ENCODE assay signal across 19 cellular contexts in genomic region chr14:71890541-71890940, GRCh38. TPM values are rescaled to one million over a fixed set of nuclear protein-coding genes. Genes with fewer than 3 reads are reported as not detected.
DNase-seq lines count a peak whose midpoint lies in the region; ATAC-seq and TF ChIP-seq lines count a peak whose summit lies in the region.
"Had no signal": no experiment of that assay in that cellular context is flagged by ENCODE, and none has a peak within 500 bp of the region (broad histone marks: within the 10 kb centered on the region; RNA-seq: fewer than 3 reads in every experiment).

No MANE protein-coding gene starts in this region.

- no peaks in the 10 kb centered on the region for H3K27me3 ChIP-seq in left lung
- H3K27me3 ChIP-seq: BLaER1 had no signal

- POLR2A ChIA-PET in activated CD8-positive, alpha-beta T cell treated with anti-CD3 and anti-CD28 coated beads for 36 hours (lab: Charles Lee), result no interaction called here
- POLR2A ChIA-PET in activated CD8-positive, alpha-beta T cell treated with anti-CD3 and anti-CD28 coated beads, Interleukin-2, amount 10 ng/mL, durations not matched to agents 7 days and 5 days (lab: Charles Lee), result no interaction called here

- no peak overlapping the region for H3K4me3 Mint-ChIP-seq in activated CD8-positive, alpha-beta T cell treated with anti-CD3 and anti-CD28 coated beads for 36 hours
- no peak overlapping the region for H3K4me3 Mint-ChIP-seq in activated CD8-positive, alpha-beta T cell treated with anti-CD3 and anti-CD28 coated beads, Interleukin-2, amount 10 ng/mL, durations not matched to agents 7 days and 5 days
- no peak overlapping the region for H3K4me3 Mint-ChIP-seq in T-helper 17 cell
- H3K4me3 Mint-ChIP-seq: CD8-positive, alpha-beta memory T cell had no signal

- TF ChIP-seq CTCF in activated CD8-positive, alpha-beta T cell treated with anti-CD3 and anti-CD28 coated beads for 36 hours (IDR thresholded peaks at IDR 0.05), result no peak
- TF ChIP-seq CTCF in retinal pigment epithelial cell (conservative IDR thresholded peaks at IDR 0.05; ENCODE audit: low read depth, low read length), result no peak
- TF ChIP-seq CTCF in left lung (IDR thresholded peaks at IDR 0.05), result no peak

- peaks cover 3% of the 10 kb centered on the region for H3K4me1 Mint-ChIP-seq in activated CD8-positive, alpha-beta T cell treated with anti-CD3 and anti-CD28 coated beads for 36 hours (ENCODE audit: low read depth)
- no peaks in the 10 kb centered on the region for H3K4me1 Mint-ChIP-seq in activated CD8-positive, alpha-beta T cell treated with anti-CD3 and anti-CD28 coated beads, Interleukin-2, amount 10 ng/mL, durations not matched to agents 7 days and 5 days (ENCODE audit: low read depth)
- H3K4me1 Mint-ChIP-seq in T-helper 17 cell, result no peaks in the 10 kb centered on the region
- H3K4me1 Mint-ChIP-seq: CD8-positive, alpha-beta memory T cell had no signal

- no peak overlapping the region for H3K27ac ChIP-seq in left lung
- H3K27ac ChIP-seq: BLaER1 had no signal

- H3K4me1 ChIP-seq in left lung, result no peaks in the 10 kb centered on the region
- H3K4me1 ChIP-seq: BLaER1, HAP-1 had no signal

- peaks cover 2% of the 10 kb centered on the region for H3K36me3 Mint-ChIP-seq in activated CD8-positive, alpha-beta T cell treated with anti-CD3 and anti-CD28 coated beads for 36 hours (ENCODE audit: low read depth)
- no peaks in the 10 kb centered on the region for H3K36me3 Mint-ChIP-seq in activated CD8-positive, alpha-beta T cell treated with anti-CD3 and anti-CD28 coated beads, Interleukin-2, amount 10 ng/mL, durations not matched to agents 7 days and 5 days (ENCODE audit: low read depth)
- no peaks in the 10 kb centered on the region for H3K36me3 Mint-ChIP-seq in T-helper 17 cell (ENCODE audit: low read depth)

- no peak overlapping the region for H3K27ac Mint-ChIP-seq in activated CD8-positive, alpha-beta T cell treated with anti-CD3 and anti-CD28 coated beads for 36 hours
- no peak overlapping the region for H3K27ac Mint-ChIP-seq in activated CD8-positive, alpha-beta T cell treated with anti-CD3 and anti-CD28 coated beads, Interleukin-2, amount 10 ng/mL, durations not matched to agents 7 days and 5 days
- no peak overlapping the region for H3K27ac Mint-ChIP-seq in T-helper 17 cell
- H3K27ac Mint-ChIP-seq: CD8-positive, alpha-beta memory T cell had no signal

- H3K9me3 ChIP-seq in left lung (peaks cover 0 to 12% of the 10 kb centered on the region in 2 donors), T-helper 17 cell (ENCODE audit: control insufficient read depth, low read length, poor library complexity, severe bottlenecking) (no peaks in the 10 kb centered on the region)
- H3K9me3 ChIP-seq: HAP-1 had no signal

- no peak for ATAC-seq in activated CD8-positive, alpha-beta T cell treated with anti-CD3 and anti-CD28 coated beads for 36 hours
- ATAC-seq in activated CD8-positive, alpha-beta T cell treated with anti-CD3 and anti-CD28 coated beads, Interleukin-2, amount 10 ng/mL, durations not matched to agents 7 days and 5 days, result no peak
- ATAC-seq in left lung (no peak), T-helper 17 cell (no peak)
- ATAC-seq: K562 had no signal

- no peaks in the 10 kb centered on the region for H3K36me3 ChIP-seq in left lung
- H3K36me3 ChIP-seq: BLaER1, HAP-1 had no signal

- peaks cover 13% of the 10 kb centered on the region for H3K9me3 Mint-ChIP-seq in activated CD8-positive, alpha-beta T cell treated with anti-CD3 and anti-CD28 coated beads for 36 hours
- H3K9me3 Mint-ChIP-seq in activated CD8-positive, alpha-beta T cell treated with anti-CD3 and anti-CD28 coated beads, Interleukin-2, amount 10 ng/mL, durations not matched to agents 7 days and 5 days (ENCODE audit: insufficient read depth), result peaks cover 5% of the 10 kb centered on the region

- intact Hi-C loops in activated CD8-positive, alpha-beta T cell treated with anti-CD3 and anti-CD28 coated beads for 36 hours (cut with micrococcal nuclease), result no loop called here
- intact Hi-C loops in left lung (cut with DNase I), result no loop called here

- H3K4me3 ChIP-seq in retinal pigment epithelial cell (ENCODE audit: low read length), result no peak overlapping the region
- H3K4me3 ChIP-seq in left lung, result no peak overlapping the region
- H3K4me3 ChIP-seq: BLaER1, HAP-1, K562 had no signal

- DNase-seq in activated CD8-positive, alpha-beta T cell treated with anti-CD3 and anti-CD28 coated beads for 36 hours, result peak; percentile 5
- DNase-seq in activated CD8-positive, alpha-beta T cell treated with anti-CD3 and anti-CD28 coated beads, Interleukin-2, amount 10 ng/mL, durations not matched to agents 7 days and 5 days, result no peak
- DNase-seq in astrocyte of the hippocampus (ENCODE audit: low read depth, low spot score) (peak; percentile 21), retinal pigment epithelial cell (ENCODE audit: low read depth) (peak; percentile 5), left lung (no peak), DMS79 (lab: John Stamatoyannopoulos, UW) (no peak), T-helper 17 cell (no peak)
- DNase-seq: 8988T; AML-193; Calu3; CD8-positive, alpha-beta memory T cell; DMS 273 treated with DMSO at 0.1 percent for 48 hours; DMS79 treated with DMSO at 0.1 percent for 48 hours; EL; GOT3 had no signal

- H3K27me3 Mint-ChIP-seq in activated CD8-positive, alpha-beta T cell treated with anti-CD3 and anti-CD28 coated beads for 36 hours, result peaks cover 7% of the 10 kb centered on the region
- peaks cover 4% of the 10 kb centered on the region for H3K27me3 Mint-ChIP-seq in activated CD8-positive, alpha-beta T cell treated with anti-CD3 and anti-CD28 coated beads, Interleukin-2, amount 10 ng/mL, durations not matched to agents 7 days and 5 days (ENCODE audit: low read depth)
- H3K27me3 Mint-ChIP-seq in T-helper 17 cell, result peaks cover 11% of the 10 kb centered on the region

- CTCF ChIA-PET in activated CD8-positive, alpha-beta T cell treated with anti-CD3 and anti-CD28 coated beads for 36 hours (lab: Charles Lee), result no interaction called here
- CTCF ChIA-PET in activated CD8-positive, alpha-beta T cell treated with anti-CD3 and anti-CD28 coated beads, Interleukin-2, amount 10 ng/mL, durations not matched to agents 7 days and 5 days (lab: Charles Lee), result no interaction called here

RNA-seq across cellular contexts. Expression of gene RGS6, which starts 41.7 kb away (rescaled TPM):
- total RNA-seq in activated CD8-positive, alpha-beta T cell treated with anti-CD3 and anti-CD28 coated beads for 36 hours, result not detected
- total RNA-seq in activated CD8-positive, alpha-beta T cell treated with anti-CD3 and anti-CD28 coated beads, Interleukin-2, amount 10 ng/mL, durations not matched to agents 7 days and 5 days, result under 1 TPM; 0.16 to 0.47 TPM
- total RNA-seq in left lung (under 1 TPM; 0.12 to 0.71 TPM), T-helper 17 cell (10 to 100 TPM in 1 of 2 donors, under 1 TPM in 1; 0.90 to 11.1 TPM)
- total RNA-seq: Calu3, HT1080, K562 had no signal

Comparison
In these comparisons a context has a peak if more than half of its experiments do, and no peak if none do; other contexts are left out.
1. DNase-seq: peak in activated CD8-positive, alpha-beta T cell treated with anti-CD3 and anti-CD28 coated beads for 36 hours (single experiment), astrocyte of the hippocampus (single experiment) and retinal pigment epithelial cell (single experiment); none in activated CD8-positive, alpha-beta T cell treated with anti-CD3 and anti-CD28 coated beads, Interleukin-2, amount 10 ng/mL, durations not matched to agents 7 days and 5 days (single experiment), left lung (0 of 2), DMS79 (single experiment) and T-helper 17 cell (0 of 3).